Comparison of ENCODE assay signal across 30 cellular contexts in genomic region chr12:74468401-74468800, GRCh38.
"Had no signal": no experiment of that assay in that cellular context is flagged by ENCODE, and none has a peak within 500 bp of the region (broad histone marks: within the 10 kb centered on the region; RNA-seq: fewer than 3 reads in every experiment).

No MANE protein-coding gene starts in this region.

- H3K9me3 ChIP-seq: ovary, psoas muscle, suprapubic skin, testis, tibial artery, transverse colon, upper lobe of right lung, uterus had no signal

- H3K36me3 Mint-ChIP-seq: natural killer cell; neural progenitor cell; stimulated activated memory B cell treated with anti-CD40 and anti-IgM and Interleukin-4, amounts not matched to agents 10 μg/mL and 1 μg/mL and 100 μg/mL, for 72 hours; type B pancreatic cell had no signal

- H3K4me1 Mint-ChIP-seq: natural killer cell; nephron; neural progenitor cell; stimulated activated memory B cell treated with anti-CD40 and anti-IgM and Interleukin-4, amounts not matched to agents 10 μg/mL and 1 μg/mL and 100 μg/mL, for 72 hours; stimulated activated naive CD8-positive, alpha-beta T cell treated with anti-CD3 and anti-CD28 coated beads, Interleukin-15, amount 100 ng/mL, for 72 hours had no signal

- H3K27ac Mint-ChIP-seq: natural killer cell; nephron; neural progenitor cell; progenitor cell of endocrine pancreas; stimulated activated memory B cell treated with anti-CD40 and anti-IgM and Interleukin-4, amounts not matched to agents 10 μg/mL and 1 μg/mL and 100 μg/mL, for 72 hours; type B pancreatic cell had no signal

- DNase-seq: natural killer cell; occipital lobe; ovary; psoas muscle; right cardiac atrium; spleen; stimulated activated CD4-positive, alpha-beta T cell treated with anti-CD3 and anti-CD28 coated beads, Interleukin-12 subunit alpha, Interleukin-12 subunit beta, amount 100 ng/mL, for 4 hours; stimulated activated CD4-positive, alpha-beta T cell treated with anti-CD3 and anti-CD28 coated beads, Interleukin-1b, Interleukin-23, amount 100 ng/mL, for 48 hours; stimulated activated CD4-positive, alpha-beta T cell treated with anti-CD3 and anti-CD28 coated beads, Interleukin-4, amount 100 ng/mL, for 1 hour; stimulated activated CD4-positive, alpha-beta T cell treated with anti-CD3 and anti-CD28 coated beads, Interleukin-4, amount 100 ng/mL, for 4 hours; stimulated activated CD8-positive, alpha-beta memory T cell treated with anti-CD3 and anti-CD28 coated beads, Interleukin-4, amount 100 ng/mL, for 48 hours; stimulated activated naive CD4-positive, alpha-beta T cell; stimulated activated naive CD8-positive, alpha-beta T cell treated with anti-CD3 and anti-CD28 coated beads, Interleukin-15, amount 100 ng/mL, for 72 hours; stimulated activated naive CD8-positive, alpha-beta T cell treated with anti-CD3 and anti-CD28 coated beads, Interleukin-15, Interleukin-2, amounts not matched to agents 100 U/mL and 50 U/mL, for 24 hours; substantia nigra; testis; tibial artery; transverse colon; upper lobe of right lung; uterus had no signal

- H3K27ac ChIP-seq: neural progenitor cell, ovary, parathyroid adenoma, psoas muscle, skin epidermis, spleen, suprapubic skin, testis, tibial artery, transverse colon, upper lobe of right lung, uterus had no signal

- H2AFZ ChIP-seq: neural progenitor cell, parathyroid adenoma had no signal

- H3K9ac ChIP-seq: neural progenitor cell, parathyroid adenoma had no signal

- H3K27me3 Mint-ChIP-seq: progenitor cell of endocrine pancreas; stimulated activated naive CD8-positive, alpha-beta T cell treated with anti-CD3 and anti-CD28 coated beads, Interleukin-15, amount 100 ng/mL, for 72 hours had no signal

- H3K4me3 Mint-ChIP-seq: natural killer cell; nephron; neural progenitor cell; stimulated activated memory B cell treated with anti-CD40 and anti-IgM and Interleukin-4, amounts not matched to agents 10 μg/mL and 1 μg/mL and 100 μg/mL, for 72 hours; stimulated activated naive CD8-positive, alpha-beta T cell treated with anti-CD3 and anti-CD28 coated beads, Interleukin-15, amount 100 ng/mL, for 72 hours; type B pancreatic cell had no signal

- H3K36me3 ChIP-seq: neural progenitor cell, ovary, spleen, suprapubic skin, tibial artery, transverse colon, upper lobe of right lung, uterus had no signal

- H3K4me1 ChIP-seq: neural progenitor cell, parathyroid adenoma, psoas muscle, spleen, suprapubic skin, testis, tibial artery, transverse colon, upper lobe of right lung, uterus had no signal

- H3K27me3 ChIP-seq: neural progenitor cell, ovary, spleen, suprapubic skin, testis, tibial artery, transverse colon, upper lobe of right lung, uterus had no signal

- H3K9me3 Mint-ChIP-seq: natural killer cell; nephron; neural progenitor cell; stimulated activated memory B cell treated with anti-CD40 and anti-IgM and Interleukin-4, amounts not matched to agents 10 μg/mL and 1 μg/mL and 100 μg/mL, for 72 hours; type B pancreatic cell had no signal

- H3K79me2 ChIP-seq: parathyroid adenoma had no signal

- ATAC-seq: natural killer cell; psoas muscle; right cardiac atrium; sciatic nerve; stimulated activated memory B cell treated with anti-CD40 and anti-IgM and Interleukin-4, amounts not matched to agents 10 μg/mL and 1 μg/mL and 100 μg/mL, for 72 hours; stimulated activated naive CD8-positive, alpha-beta T cell treated with anti-CD3 and anti-CD28 coated beads, Interleukin-15, amount 100 ng/mL, for 72 hours; stimulated activated naive CD8-positive, alpha-beta T cell treated with anti-CD3 and anti-CD28 coated beads, Interleukin-15, Interleukin-2, amounts not matched to agents 100 U/mL and 50 U/mL, for 24 hours; upper lobe of right lung had no signal

- H3K4me3 ChIP-seq: neural progenitor cell, ovary, psoas muscle, skin epidermis, smooth muscle cell, spleen, suprapubic skin, testis, tibial artery, transverse colon, upper lobe of right lung, uterus had no signal

- H3K4me2 ChIP-seq: neural progenitor cell, smooth muscle cell had no signal
